In genomic region chr3:47847256-47847655, GRCh38 we compare ENCODE assay signal across 15 cellular contexts. TPM values are rescaled to one million over a fixed set of nuclear protein-coding genes. Genes with fewer than 3 reads are reported as not detected.
DNase-seq lines count a peak whose midpoint lies in the region; ATAC-seq and TF ChIP-seq lines count a peak whose summit lies in the region.
"Had no signal": no experiment of that assay in that cellular context is flagged by ENCODE, and none has a peak within 500 bp of the region (broad histone marks: within the 10 kb centered on the region; RNA-seq: fewer than 3 reads in every experiment).

No MANE protein-coding gene starts in this region.

- TF ChIP-seq CTCF in cardiac muscle cell (IDR thresholded peaks at IDR 0.05; ENCODE audit: low read depth, low read length) (no peak), epithelial cell of esophagus (IDR thresholded peaks at IDR 0.05; ENCODE audit: insufficient read depth, low read depth, low read length, missing control alignments) (no peak)

- no peak for ATAC-seq in Right ventricle myocardium superior (ENCODE audit: poor library complexity)
- ATAC-seq in stimulated activated naive B cell treated with anti-CD40 and anti-IgM and Interleukin-4, amounts not matched to agents 10 μg/mL and 1 μg/mL and 100 μg/mL, for 72 hours (replicated peaks) = no peak

- no peaks in the 10 kb centered on the region for H3K9me3 ChIP-seq in cardiac muscle cell (ENCODE audit: low read depth)

- H3K4me3 ChIP-seq in cardiac muscle cell = no peak overlapping the region
- no peak overlapping the region for H3K4me3 ChIP-seq in epithelial cell of esophagus (ENCODE audit: low read length)

- H3K4me3 Mint-ChIP-seq in stimulated activated naive B cell treated with anti-CD40 and anti-IgM and Interleukin-4, amounts not matched to agents 10 μg/mL and 1 μg/mL and 100 μg/mL, for 72 hours = no peak overlapping the region
- H3K4me3 Mint-ChIP-seq in activated naive CD4-positive, alpha-beta T cell treated with anti-CD3 and anti-CD28 coated beads, Interleukin-2, amount 10 ng/mL, durations not matched to agents 7 days and 5 days = no peak overlapping the region
- H3K4me3 Mint-ChIP-seq: CD14-positive monocyte had no signal

- H3K27ac Mint-ChIP-seq in stimulated activated naive B cell treated with anti-CD40 and anti-IgM and Interleukin-4, amounts not matched to agents 10 μg/mL and 1 μg/mL and 100 μg/mL, for 72 hours = peak overlapping the region; percentile 59
- no peak overlapping the region for H3K27ac Mint-ChIP-seq in activated naive CD4-positive, alpha-beta T cell treated with anti-CD3 and anti-CD28 coated beads, Interleukin-2, amount 10 ng/mL, durations not matched to agents 7 days and 5 days

- no peaks in the 10 kb centered on the region for H3K9me3 Mint-ChIP-seq in stimulated activated naive B cell treated with anti-CD40 and anti-IgM and Interleukin-4, amounts not matched to agents 10 μg/mL and 1 μg/mL and 100 μg/mL, for 72 hours
- H3K9me3 Mint-ChIP-seq in activated naive CD4-positive, alpha-beta T cell treated with anti-CD3 and anti-CD28 coated beads, Interleukin-2, amount 10 ng/mL, durations not matched to agents 7 days and 5 days = no peaks in the 10 kb centered on the region
- H3K9me3 Mint-ChIP-seq: CD14-positive monocyte had no signal

- DNase-seq in cardiac muscle cell (ENCODE audit: low read depth in 1 of 2, low spot score in 1 of 2) (no peak), Right ventricle myocardium superior (no peak), NCI-H69 (lab: John Stamatoyannopoulos, UW) (peak; percentile 26), epithelial cell of esophagus (ENCODE audit: low read depth) (peak; percentile 29), T-helper 9 cell (no peak)
- no peak for DNase-seq in stimulated activated naive B cell treated with anti-CD40 and anti-IgM and Interleukin-4, amounts not matched to agents 10 μg/mL and 1 μg/mL and 100 μg/mL, for 72 hours
- no peak for DNase-seq in activated naive CD4-positive, alpha-beta T cell treated with anti-CD3 and anti-CD28 coated beads, Interleukin-2, amount 10 ng/mL, durations not matched to agents 7 days and 5 days
- no peak for DNase-seq in stimulated activated CD4-positive, alpha-beta T cell treated with anti-CD3 and anti-CD28 coated beads, Interleukin-4, amount 100 ng/mL, for 1 hour
- DNase-seq: MV-4-11, NCI-H1417 treated with DMSO at 0.1 percent for 48 hours, NCI-H2029, NCI-H2171 treated with DMSO at 0.1 percent for 48 hours, NCI-H82, SIG-M5 had no signal

- H3K36me3 ChIP-seq in cardiac muscle cell = peaks cover 73% of the 10 kb centered on the region

- peaks cover 4 to 11% of the 10 kb centered on the region in 2 donors for H3K4me1 Mint-ChIP-seq in stimulated activated naive B cell treated with anti-CD40 and anti-IgM and Interleukin-4, amounts not matched to agents 10 μg/mL and 1 μg/mL and 100 μg/mL, for 72 hours
- H3K4me1 Mint-ChIP-seq in activated naive CD4-positive, alpha-beta T cell treated with anti-CD3 and anti-CD28 coated beads, Interleukin-2, amount 10 ng/mL, durations not matched to agents 7 days and 5 days = no peaks in the 10 kb centered on the region

- H3K27me3 Mint-ChIP-seq in stimulated activated naive B cell treated with anti-CD40 and anti-IgM and Interleukin-4, amounts not matched to agents 10 μg/mL and 1 μg/mL and 100 μg/mL, for 72 hours = no peaks in the 10 kb centered on the region
- H3K27me3 Mint-ChIP-seq in activated naive CD4-positive, alpha-beta T cell treated with anti-CD3 and anti-CD28 coated beads, Interleukin-2, amount 10 ng/mL, durations not matched to agents 7 days and 5 days = no peaks in the 10 kb centered on the region

- H3K4me1 ChIP-seq in cardiac muscle cell (ENCODE audit: low read depth) = no peaks in the 10 kb centered on the region

- H3K27ac ChIP-seq in cardiac muscle cell = peak overlapping the region; percentile 54

- CTCF ChIA-PET in activated naive CD4-positive, alpha-beta T cell treated with anti-CD3 and anti-CD28 coated beads, Interleukin-2, amount 10 ng/mL, durations not matched to agents 7 days and 5 days (lab: Charles Lee) = no interaction called here

- intact Hi-C loops in Right ventricle myocardium superior (cut with DNase I) = no loop called here

- peaks cover 50 to 55% of the 10 kb centered on the region in 2 donors for H3K36me3 Mint-ChIP-seq in stimulated activated naive B cell treated with anti-CD40 and anti-IgM and Interleukin-4, amounts not matched to agents 10 μg/mL and 1 μg/mL and 100 μg/mL, for 72 hours
- peaks cover 40% of the 10 kb centered on the region for H3K36me3 Mint-ChIP-seq in activated naive CD4-positive, alpha-beta T cell treated with anti-CD3 and anti-CD28 coated beads, Interleukin-2, amount 10 ng/mL, durations not matched to agents 7 days and 5 days

- no peaks in the 10 kb centered on the region for H3K27me3 ChIP-seq in cardiac muscle cell

RNA-seq across cellular contexts. Expression of gene DHX30, which starts 44.3 kb away (rescaled TPM):
- 118 and 120 TPM in 2 replicates for total RNA-seq in cardiac muscle cell
- 86.4 and 94.4 TPM in 2 replicates for polyA plus RNA-seq in cardiac muscle cell
- 45.3 TPM for total RNA-seq in Right ventricle myocardium superior

Comparison
In these comparisons a context has a peak if more than half of its experiments do, and no peak if none do; other contexts are left out.
1. DNase-seq: peak in NCI-H69 (single experiment) and epithelial cell of esophagus (single experiment); none in cardiac muscle cell (0 of 2), Right ventricle myocardium superior (single experiment), stimulated activated naive B cell treated with anti-CD40 and anti-IgM and Interleukin-4, amounts not matched to agents 10 μg/mL and 1 μg/mL and 100 μg/mL, for 72 hours (single experiment), activated naive CD4-positive, alpha-beta T cell treated with anti-CD3 and anti-CD28 coated beads, Interleukin-2, amount 10 ng/mL, durations not matched to agents 7 days and 5 days (single experiment), T-helper 9 cell (single experiment) and stimulated activated CD4-positive, alpha-beta T cell treated with anti-CD3 and anti-CD28 coated beads, Interleukin-4, amount 100 ng/mL, for 1 hour (single experiment).